ENCODE assay signal across 10 cellular contexts in genomic region chr2:226837334-226837733, GRCh38. TPM values are rescaled to one million over a fixed set of nuclear protein-coding genes. Genes with fewer than 3 reads are reported as not detected.
DNase-seq lines count a peak whose midpoint lies in the region; ATAC-seq, FAIRE-seq and TF ChIP-seq lines count a peak whose summit lies in the region.
"Had no signal": no experiment of that assay in that cellular context is flagged by ENCODE, and none has a peak within 500 bp of the region (broad histone marks: within the 10 kb centered on the region; RNA-seq: fewer than 3 reads in every experiment).

No MANE protein-coding gene starts in this region.

- in situ Hi-C loops in K562 (cut with MboI), result no loop called here

- no peak for TF ChIP-seq EP300 in K562 (IDR thresholded peaks at IDR 0.05; ENCODE audit: low read length)

- peak overlapping the region; percentile 93 for H3K4me3 ChIP-seq in Jurkat, Clone E6-1 (ENCODE audit: low read length)
- peak overlapping the region; percentile 75 for H3K4me3 ChIP-seq in K562
- no peak overlapping the region for H3K4me3 ChIP-seq in vagina

- peaks cover 28 to 77% (median 62%) of the 10 kb centered on the region in 4 donors for H3K4me1 Mint-ChIP-seq in naive thymus-derived CD8-positive, alpha-beta T cell

- H2AFZ ChIP-seq in K562 (ENCODE audit: low read depth, low read length), result 0 out of 2 replicates have a peak overlapping the region, but pooled peaks have one; percentile 71

- CTCF ChIA-PET in K562 (lab: Yijun Ruan, JAX; ENCODE audit: low intra/inter-chr PET ratio), result no interaction called here

- BruUV-seq in K562 (replicated peaks; lab: Mats Ljungman, UMichigan), result no TSS peak

- peaks cover 95% of the 10 kb centered on the region for H3K79me2 ChIP-seq in K562 (ENCODE audit: control insufficient read depth, insufficient read depth, low read length)

- no peak for TF ChIP-seq CTCF in C4-2B (conservative IDR thresholded peaks at IDR 0.05)
- no peak for TF ChIP-seq CTCF in K562 (IDR thresholded peaks at IDR 0.05 in 2 of 3, conservative IDR thresholded peaks at IDR 0.05 in 1 of 3; ENCODE audit: insufficient read depth in 2 of 3, low read depth in 1 of 3, low read length in 3 of 3)
- TF ChIP-seq CTCF in vagina (IDR thresholded peaks at IDR 0.05), result no peak
- no peak for TF ChIP-seq CTCF in GM20000 (IDR thresholded peaks at IDR 0.05; ENCODE audit: extremely low read depth, missing control alignments)

- no peak for TF ChIP-seq RAD21 in K562 (CRISPR knock-in tag; conservative IDR thresholded peaks at IDR 0.05 in 1 of 2, IDR thresholded peaks at IDR 0.05 in 1 of 2)

- peaks cover 0 to 2% (median 0%) of the 10 kb centered on the region in 9 donors for H3K9me3 Mint-ChIP-seq in naive thymus-derived CD8-positive, alpha-beta T cell

- ATAC-seq in K562 (no peak), GM21786 (IDR thresholded peaks at IDR 0.05; ENCODE audit: unreplicated experiment) (no peak)
- ATAC-seq in naive thymus-derived CD8-positive, alpha-beta T cell, result no peak
- ATAC-seq: left lung had no signal

- H3K36me3 Mint-ChIP-seq in naive thymus-derived CD8-positive, alpha-beta T cell, result peaks cover 0 to under 1% (median 0%) of the 10 kb centered on the region in 3 donors

- POLR2A ChIA-PET in K562 (lab: Yijun Ruan, JAX), result interaction anchor here (0.8 to 0.9 kb wide), 2 partner anchors 13 to 61 kb away, joined by 3 read pairs; no protein-coding TSS in a partner anchor
- POLR2A ChIA-PET in naive thymus-derived CD8-positive, alpha-beta T cell (lab: Charles Lee), result interaction anchor here (3.4 kb wide), 1 partner anchor 38 kb away, joined by 41 read pairs; the partner anchor contains the start of gene IRS1

- WGBS in K562 (ENCODE audit: insufficient coverage, low coverage, missing lambda C conversion rate), result 9% methylated on average over 6 of the region's 7 CpGs

- no peak for DNase-seq in Jurkat, Clone E6-1 (ENCODE audit: low read depth, low spot score)
- DNase-seq in K562 (ENCODE audit: extremely low read depth in 1 of 4, low spot score in 3 of 4) (no peak), vagina (ENCODE audit: extremely low spot score in 2 of 2) (no peak), GM20000 (ENCODE audit: low spot score) (no peak), NCI-H146 (lab: John Stamatoyannopoulos, UW) (no peak)
- no peak for DNase-seq in naive thymus-derived CD8-positive, alpha-beta T cell
- DNase-seq: H9, left lung had no signal

- H3K9ac ChIP-seq in K562 (ENCODE audit: insufficient read depth in 1 of 2, low read depth in 2 of 2, low read length in 2 of 2), result peak overlapping the region in 1 of 2 experiments; percentile 97; a peak in 3 of 4 replicates

- no peaks in the 10 kb centered on the region for H3K27me3 Mint-ChIP-seq in naive thymus-derived CD8-positive, alpha-beta T cell

- TF ChIP-seq POLR2A in K562 (conservative IDR thresholded peaks at IDR 0.05), result no peak
- TF ChIP-seq POLR2A in vagina (IDR thresholded peaks at IDR 0.05), result no peak

- H3K9me3 ChIP-seq in K562 (replicated peaks; ENCODE audit: control insufficient read depth, insufficient read depth, low read depth, low read length), result no peaks in the 10 kb centered on the region
- H3K9me3 ChIP-seq in vagina, result no peaks in the 10 kb centered on the region
- H3K9me3 ChIP-seq: left lung had no signal

- H3K27me3 ChIP-seq in K562 (ENCODE audit: control insufficient read depth in 2 of 2, insufficient read depth in 2 of 2, low read length in 2 of 2) (no peaks in the 10 kb centered on the region), vagina (no peaks in the 10 kb centered on the region)
- H3K27me3 ChIP-seq: left lung had no signal

- no peaks in the 10 kb centered on the region for H3K9me1 ChIP-seq in K562 (ENCODE audit: control insufficient read depth, insufficient read depth, low read length)

- H3K27ac ChIP-seq in C4-2B (peak overlapping the region; percentile 70), K562 (ENCODE audit: extremely low read depth, low read depth, low read length) (peak overlapping the region; percentile 100), vagina (no peak overlapping the region)

- no peaks in the 10 kb centered on the region for H4K20me1 ChIP-seq in K562 (replicated peaks; ENCODE audit: control insufficient read depth, insufficient read depth, low read length)

- H3K4me1 ChIP-seq in K562 (replicated peaks in 1 of 2; ENCODE audit: control insufficient read depth in 2 of 2, insufficient read depth in 2 of 2, low read length in 2 of 2), result peaks cover 9% of the 10 kb centered on the region in 2 experiments
- H3K4me1 ChIP-seq in vagina, result peaks cover 26% of the 10 kb centered on the region

- H3K4me3 Mint-ChIP-seq in naive thymus-derived CD8-positive, alpha-beta T cell, result peak overlapping the region; percentile 87 to 97 (median 94)

- peak overlapping the region; percentile 89 for H3K4me2 ChIP-seq in K562 (ENCODE audit: insufficient read depth, low read length)

- no peak for FAIRE-seq in K562 (lab: Jason Lieb, UNC)

- intact Hi-C loops in K562 (cut with micrococcal nuclease) (no loop called here), vagina (cut with DNase I) (no loop called here)

- H3K27ac Mint-ChIP-seq in naive thymus-derived CD8-positive, alpha-beta T cell, result peak overlapping the region; percentile 98 to 100 (median 99)

- H3K36me3 ChIP-seq in K562 (ENCODE audit: control insufficient read depth, insufficient read depth, low read length) (peaks cover 13% of the 10 kb centered on the region; the same call in 2 of the 3 replicates), vagina (no peaks in the 10 kb centered on the region)

TF ChIP-seq in K562, 482 proteins besides CTCF, POLR2A, EP300 and RAD21 (continues in another document):
- no peak for TF ChIP-seq ELF2 (CRISPR knock-in tag; IDR thresholded peaks at IDR 0.05)
- TF ChIP-seq PHF20 (IDR thresholded peaks at IDR 0.05; ENCODE audit: partially characterized antibody), result no peak
- no peak for TF ChIP-seq RNF2 (IDR thresholded peaks at IDR 0.05)
- no peak for TF ChIP-seq CBX2 (IDR thresholded peaks at IDR 0.05; ENCODE audit: insufficient read depth, low read length, poor library complexity, severe bottlenecking)
- TF ChIP-seq ZNF77 (CRISPR knock-in tag; IDR thresholded peaks at IDR 0.05), result no peak

RNA-seq across cellular contexts. Expression of gene RHBDD1, which starts 1.5 kb away (rescaled TPM):
- 24.1 TPM for polyA plus RNA-seq in Jurkat, Clone E6-1 (2012; ENCODE audit: insufficient read depth, insufficient read length)
- 108 and 192 TPM in 2 replicates for total RNA-seq in K562 (2011; cell fraction: chromatin; rRNA removed; ENCODE audit: low replicate concordance)
- 31.2 and 43.4 TPM in 2 replicates for total RNA-seq in K562 (2011; cell fraction: nucleolus; rRNA removed)
- total RNA-seq in K562 (2011; cell fraction: nucleoplasm; rRNA removed), result 85.6 and 92.8 TPM in 2 replicates
- total RNA-seq in K562 (2014; rRNA removed), result 4.8 and 8.6 TPM in 2 replicates
- total RNA-seq in K562 (2014; rRNA removed; fragmentation: Illumina TruSeq; extraction: Trizol), result 26.9 and 28.0 TPM in 2 replicates
- total RNA-seq in K562 (2015; rRNA removed; fragmentation: Illumina TruSeq; extraction: Trizol), result 14.4 and 15.6 TPM in 2 replicates
- 30.8 and 33.8 TPM in 2 replicates for total RNA-seq in K562 (2021)
- 28.6 and 34.8 TPM in 2 replicates for polyA plus RNA-seq in K562 (2011; rRNA removed)
- 13.1 and 17.5 TPM in 2 replicates for polyA plus RNA-seq in K562 (2011; cell fraction: cytosol; rRNA removed)
- polyA plus RNA-seq in K562 (2011; cell fraction: nucleus; rRNA removed), result 20.6 and 30.3 TPM in 2 replicates
- 18.0 and 23.4 TPM in 2 replicates for polyA plus RNA-seq in K562 (2012)
- polyA plus RNA-seq in K562 (2014; fragmentation: Illumina TruSeq; extraction: Trizol), result 24.0 and 24.9 TPM in 2 replicates
- 10 to 100 TPM in 1 of 2 experiments, 1 to 10 TPM in 1; 9.1 to 14.2 TPM for polyA plus RNA-seq in K562 (2014; fragmentation: Nextera tagmentation; extraction: Ambion mirVana)
- polyA plus RNA-seq in K562 (2014; rRNA removed), result 10.6 and 13.6 TPM in 2 replicates
- polyA minus RNA-seq in K562 (2011; rRNA and poly(A)+ RNA removed), result 102 and 135 TPM in 2 replicates
- 23.8 and 36.8 TPM in 2 replicates for polyA minus RNA-seq in K562 (2011; cell fraction: cytosol; rRNA and poly(A)+ RNA removed)
- polyA minus RNA-seq in K562 (2011; cell fraction: nucleus; rRNA and poly(A)+ RNA removed), result 42.4 and 73.3 TPM in 2 replicates
- 10 to 100 TPM; 53.5 to 55.6 TPM for total RNA-seq in naive thymus-derived CD8-positive, alpha-beta T cell
- 10 to 100 TPM; 13.7 to 20.4 (median 14.8) TPM for polyA plus RNA-seq in naive thymus-derived CD8-positive, alpha-beta T cell
- 27.3 TPM for total RNA-seq in vagina

RNA-seq across cellular contexts. Expression of gene IRS1, which starts 37.7 kb away (rescaled TPM):
- polyA plus RNA-seq in Jurkat, Clone E6-1 (2012; ENCODE audit: insufficient read depth, insufficient read length), result 6.7 TPM
- total RNA-seq in K562 (2011; cell fraction: chromatin; rRNA removed; ENCODE audit: low replicate concordance), result 0.42 and 0.60 TPM in 2 replicates
- 0.67 and 0.92 TPM in 2 replicates for total RNA-seq in K562 (2011; cell fraction: nucleolus; rRNA removed)
- 0.23 and 0.29 TPM in 2 replicates for total RNA-seq in K562 (2011; cell fraction: nucleoplasm; rRNA removed)
- total RNA-seq in K562 (2014; rRNA removed) (0.12 and 0.14 TPM in 2 replicates), K562 (2014; rRNA removed; fragmentation: Illumina TruSeq; extraction: Trizol) (0.03 and 0.04 TPM in 2 replicates), K562 (2015; rRNA removed; fragmentation: Illumina TruSeq; extraction: Trizol) (0.11 TPM in 2 replicates), K562 (2021) (0.31 and 0.51 TPM in 2 replicates), vagina (16.9 TPM)
- polyA plus RNA-seq in K562 (2011; rRNA removed) (0.01 and 0.04 TPM in 2 replicates), K562 (2014; fragmentation: Illumina TruSeq; extraction: Trizol) (0.06 TPM in 2 replicates), K562 (2014; fragmentation: Nextera tagmentation; extraction: Ambion mirVana) (under 1 TPM in 1 of 2 experiments, not detected in 1; under 0.01 TPM), K562 (2014; rRNA removed) (0.09 and 0.20 TPM in 2 replicates)
- polyA plus RNA-seq in K562 (2011; cell fraction: cytosol; rRNA removed), result under 0.01 and 0.18 TPM in 2 replicates
- polyA plus RNA-seq in K562 (2011; cell fraction: nucleus; rRNA removed), result 0.03 and 0.40 TPM in 2 replicates
- polyA plus RNA-seq in K562 (2012), result 0.12 and 0.14 TPM in 2 replicates
- polyA minus RNA-seq in K562 (2011; rRNA and poly(A)+ RNA removed), result 0.03 and 0.07 TPM in 2 replicates
- 0.19 TPM in 1 of 2 replicates, not detected in the other for polyA minus RNA-seq in K562 (2011; cell fraction: cytosol; rRNA and poly(A)+ RNA removed)
- polyA minus RNA-seq in K562 (2011; cell fraction: nucleus; rRNA and poly(A)+ RNA removed), result 0.11 and 0.40 TPM in 2 replicates
- 10 to 100 TPM; 11.4 to 14.0 TPM for total RNA-seq in naive thymus-derived CD8-positive, alpha-beta T cell
- polyA plus RNA-seq in naive thymus-derived CD8-positive, alpha-beta T cell, result under 1 TPM; 0.51 to 0.84 (median 0.64) TPM

Comparison
In these comparisons a context has a peak if more than half of its experiments do, and no peak if none do; other contexts are left out.
1. H3K4me3 ChIP-seq: peak in Jurkat, Clone E6-1 (single experiment) and K562 (single experiment); none in vagina (0 of 2).